Comparison of ENCODE assay signal across 8 cellular contexts in genomic region chr7:100887186-100887954, GRCh38. TPM values are rescaled to one million over a fixed set of nuclear protein-coding genes. Genes with fewer than 3 reads are reported as not detected.
A peak's percentile ranks its signal among the peaks of the same experiment; 100 is the strongest.
DNase-seq lines count a peak whose midpoint lies in the region; ATAC-seq lines count a peak whose summit lies in the region.

No MANE protein-coding gene starts in this region.

- DNase-seq in GM23248 (no peak), NOMO-1 treated with dmso at 0.1 percent for 144 hours (lab: John Stamatoyannopoulos, UW; ENCODE audit: unreplicated experiment) (peak; percentile 93), DMS114 treated with DMSO at 0.1 percent for 48 hours (lab: John Stamatoyannopoulos, UW; ENCODE audit: unreplicated experiment) (no peak), NCI-H2029 (lab: John Stamatoyannopoulos, UW) (no peak), NCI-H2107 treated with DMSO at 0.1 percent for 48 hours (lab: John Stamatoyannopoulos, UW; ENCODE audit: unreplicated experiment) (no peak)
- peak; percentile 50 for DNase-seq in activated naive CD4-positive, alpha-beta T cell treated with Interleukin-2 at 50 U/mL for 16 hours
- DNase-seq in natural killer cell treated with Interleukin-12 subunit alpha and Interleukin-12 subunit beta and Interleukin-15 and Interleukin-18, amount 100 ng/mL, for 72 hours (ENCODE audit: low spot score) = no peak

- no peaks in the 10 kb centered on the region for H4K20me1 ChIP-seq in GM23248 (ENCODE audit: insufficient read depth)

- H3K27ac ChIP-seq in GM23248 = no peak overlapping the region

- H3K9ac ChIP-seq in GM23248 = peak overlapping the region; percentile 94

- H3F3A ChIP-seq in GM23248 (ENCODE audit: insufficient read depth) = peaks cover 31% of the 10 kb centered on the region; the same call in 1 of the 2 replicates

- H3K9me3 Mint-ChIP-seq in natural killer cell treated with Interleukin-12 subunit alpha and Interleukin-12 subunit beta and Interleukin-15 and Interleukin-18, amount 100 ng/mL, for 72 hours = no peaks in the 10 kb centered on the region

- peaks cover 46 to 68% of the 10 kb centered on the region in 2 donors for H3K4me1 Mint-ChIP-seq in natural killer cell treated with Interleukin-12 subunit alpha and Interleukin-12 subunit beta and Interleukin-15 and Interleukin-18, amount 100 ng/mL, for 72 hours (ENCODE audit: low read depth in 2 of 2)

- H3K4me3 Mint-ChIP-seq in natural killer cell treated with Interleukin-12 subunit alpha and Interleukin-12 subunit beta and Interleukin-15 and Interleukin-18, amount 100 ng/mL, for 72 hours = peak overlapping the region; percentile 86

- peaks cover 38% of the 10 kb centered on the region for H3K79me2 ChIP-seq in GM23248 (ENCODE audit: insufficient read depth)

- peaks cover 11% of the 10 kb centered on the region for H3K4me1 ChIP-seq in GM23248 (ENCODE audit: insufficient read depth)

- no peak for ATAC-seq in natural killer cell treated with Interleukin-12 subunit alpha and Interleukin-12 subunit beta and Interleukin-15 and Interleukin-18, amount 100 ng/mL, for 72 hours

- H3K36me3 ChIP-seq in GM23248 (ENCODE audit: low read depth) = peaks cover 36% of the 10 kb centered on the region

- H3K4me3 ChIP-seq in GM08714 (ENCODE audit: low read length) = peak overlapping the region; percentile 82; the same call in 1 of the 2 replicates
- no peak overlapping the region for H3K4me3 ChIP-seq in GM23248

- peaks cover 9 to 13% of the 10 kb centered on the region in 2 donors for H3K27me3 Mint-ChIP-seq in natural killer cell treated with Interleukin-12 subunit alpha and Interleukin-12 subunit beta and Interleukin-15 and Interleukin-18, amount 100 ng/mL, for 72 hours

- 82 to 84% methylated on average over 21 to 22 of the region's 22 CpGs for WGBS in GM23248 (ENCODE audit: low coverage in 1 of 2, low lambda C conversion rate in 2 of 2, missing lambda C conversion rate in 2 of 2), 2 experiments

- H3K36me3 Mint-ChIP-seq in natural killer cell treated with Interleukin-12 subunit alpha and Interleukin-12 subunit beta and Interleukin-15 and Interleukin-18, amount 100 ng/mL, for 72 hours = peaks cover 45% of the 10 kb centered on the region

- H3K27me3 ChIP-seq in GM23248 (replicated peaks; ENCODE audit: insufficient read depth) = no peaks in the 10 kb centered on the region

- in situ Hi-C loops in GM23248 (cut with MboI) = no loop called here

- peak overlapping the region; percentile 79 to 80 for H3K27ac Mint-ChIP-seq in natural killer cell treated with Interleukin-12 subunit alpha and Interleukin-12 subunit beta and Interleukin-15 and Interleukin-18, amount 100 ng/mL, for 72 hours

- H3K9me3 ChIP-seq in GM23248 (ENCODE audit: low read depth) = no peaks in the 10 kb centered on the region

- H2AFZ ChIP-seq in GM23248 = no peak overlapping the region

- no peaks in the 10 kb centered on the region for H3K9me2 ChIP-seq in GM23248 (ENCODE audit: insufficient read depth)

- no peak overlapping the region for H3K4me2 ChIP-seq in GM23248 (ENCODE audit: unreplicated experiment)

RNA-seq across cellular contexts. Expression of gene UFSP1, which starts 2.1 kb away (rescaled TPM):
- 6.7 and 9.9 TPM in 2 replicates for total RNA-seq in GM23248 (2014; rRNA removed; shearing (Covaris generic))
- 4.3 and 5.1 TPM in 2 replicates for polyA plus RNA-seq in GM23248 (2016; fragmentation: Nextera tagmentation; extraction: Ambion mirVana)
- total RNA-seq in natural killer cell treated with Interleukin-12 subunit alpha and Interleukin-12 subunit beta and Interleukin-15 and Interleukin-18, amount 100 ng/mL, for 72 hours = 1 to 10 TPM; 1.8 to 6.0 TPM

RNA-seq across cellular contexts. Expression of gene ACHE, which starts 8.3 kb away (rescaled TPM):
- not detected in 2 replicates for total RNA-seq in GM23248 (2014; rRNA removed; shearing (Covaris generic))
- 0.14 TPM in 1 of 2 replicates, not detected in the other for polyA plus RNA-seq in GM23248 (2016; fragmentation: Nextera tagmentation; extraction: Ambion mirVana)
- under 1 TPM; 0.64 to 0.73 TPM for total RNA-seq in natural killer cell treated with Interleukin-12 subunit alpha and Interleukin-12 subunit beta and Interleukin-15 and Interleukin-18, amount 100 ng/mL, for 72 hours

RNA-seq across cellular contexts. Expression of gene SRRT, which starts 12.5 kb away (rescaled TPM):
- total RNA-seq in GM23248 (2014; rRNA removed; shearing (Covaris generic)) = 57.1 and 58.9 TPM in 2 replicates
- polyA plus RNA-seq in GM23248 (2016; fragmentation: Nextera tagmentation; extraction: Ambion mirVana) = 74.8 and 74.9 TPM in 2 replicates
- total RNA-seq in natural killer cell treated with Interleukin-12 subunit alpha and Interleukin-12 subunit beta and Interleukin-15 and Interleukin-18, amount 100 ng/mL, for 72 hours = 100 to 1,000 TPM; 212 to 391 TPM

RNA-seq across cellular contexts. Expression of gene TRIP6, which starts 20.2 kb away (rescaled TPM):
- total RNA-seq in GM23248 (2014; rRNA removed; shearing (Covaris generic)) = 113 and 121 TPM in 2 replicates
- polyA plus RNA-seq in GM23248 (2016; fragmentation: Nextera tagmentation; extraction: Ambion mirVana) = 68.6 and 71.3 TPM in 2 replicates
- 1 to 10 TPM; 2.7 to 7.4 TPM for total RNA-seq in natural killer cell treated with Interleukin-12 subunit alpha and Interleukin-12 subunit beta and Interleukin-15 and Interleukin-18, amount 100 ng/mL, for 72 hours

RNA-seq across cellular contexts. Expression of gene SLC12A9, which starts 34.9 kb away (rescaled TPM):
- total RNA-seq in GM23248 (2014; rRNA removed; shearing (Covaris generic)) = 16.8 and 21.2 TPM in 2 replicates
- polyA plus RNA-seq in GM23248 (2016; fragmentation: Nextera tagmentation; extraction: Ambion mirVana) = 6.1 and 7.9 TPM in 2 replicates
- 10 to 100 TPM; 32.7 to 38.7 TPM for total RNA-seq in natural killer cell treated with Interleukin-12 subunit alpha and Interleukin-12 subunit beta and Interleukin-15 and Interleukin-18, amount 100 ng/mL, for 72 hours

Comparison
In these comparisons a context has a peak if more than half of its experiments do, and no peak if none do; other contexts are left out.
1. DNase-seq: peak in NOMO-1 treated with dmso at 0.1 percent for 144 hours (single experiment) and activated naive CD4-positive, alpha-beta T cell treated with Interleukin-2 at 50 U/mL for 16 hours (single experiment); none in GM23248 (single experiment), natural killer cell treated with Interleukin-12 subunit alpha and Interleukin-12 subunit beta and Interleukin-15 and Interleukin-18, amount 100 ng/mL, for 72 hours (single experiment), DMS114 treated with DMSO at 0.1 percent for 48 hours (single experiment), NCI-H2029 (single experiment) and NCI-H2107 treated with DMSO at 0.1 percent for 48 hours (single experiment).